In genomic region chr1:117061986-117062415, GRCh38 we compare ENCODE assay signal across 11 cellular contexts. TPM values are rescaled to one million over a fixed set of nuclear protein-coding genes. Genes with fewer than 3 reads are reported as not detected.
DNase-seq lines count a peak whose midpoint lies in the region; ATAC-seq and TF ChIP-seq lines count a peak whose summit lies in the region.
"Had no signal": no experiment of that assay in that cellular context is flagged by ENCODE, and none has a peak within 500 bp of the region (broad histone marks: within the 10 kb centered on the region; RNA-seq: fewer than 3 reads in every experiment).

No MANE protein-coding gene starts in this region.

- CTCF ChIA-PET in AG04450 (lab: Charles Lee) = interaction anchor here (0.8 to 1.7 kb wide), 7 partner anchors 9 to 223 kb away, joined by 3 to 19 read pairs (median 4); no protein-coding TSS in a partner anchor

- peak; percentile 33 for ATAC-seq in GM18873 (IDR thresholded peaks at IDR 0.05; ENCODE audit: low FRiP score, unreplicated experiment)
- no peak for ATAC-seq in GM21737 (IDR thresholded peaks at IDR 0.05; ENCODE audit: unreplicated experiment)
- ATAC-seq: naive thymus-derived CD4-positive, alpha-beta T cell had no signal

- H3K4me3 Mint-ChIP-seq in brain = peak overlapping the region in 3 of 5 experiments; percentile 8 to 61 (median 48)

- no peaks in the 10 kb centered on the region for H3K27me3 ChIP-seq in AG04450 (ENCODE audit: control insufficient read depth, insufficient read depth, low read length)
- H3K27me3 ChIP-seq: vagina had no signal

- H3K27ac ChIP-seq in AG04450 (ENCODE audit: low read depth, low read length) = no peak overlapping the region
- H3K27ac ChIP-seq: vagina had no signal

- H3K4me3 ChIP-seq in AG04450 (ENCODE audit: low read depth, low read length) = no peak overlapping the region
- H3K4me3 ChIP-seq: vagina had no signal

- no peaks in the 10 kb centered on the region for H3K36me3 Mint-ChIP-seq in brain

- POLR2A ChIA-PET in AG04450 (lab: Yijun Ruan, JAX) = no interaction called here

- H3K9me3 Mint-ChIP-seq in brain = no peaks in the 10 kb centered on the region

- DNase-seq in AG04450 (ENCODE audit: low read depth, low spot score) (peak; percentile 29), M059J (ENCODE audit: low read depth) (peak; percentile 86), HPDE6-E6E7 (ENCODE audit: extremely low spot score) (no peak), midbrain (lab: John Stamatoyannopoulos, UW) (no peak), NCI-H146 (lab: John Stamatoyannopoulos, UW) (no peak)
- DNase-seq: NCI-H187 treated with DMSO at 0.1 percent for 48 hours had no signal

- H3K9me3 ChIP-seq in AG04450 (ENCODE audit: control insufficient read depth, insufficient read depth, low read length) = no peaks in the 10 kb centered on the region
- H3K9me3 ChIP-seq: vagina had no signal

- H3K27ac Mint-ChIP-seq in brain = no peak overlapping the region

- H3K4me1 Mint-ChIP-seq in brain = peaks cover 29% of the 10 kb centered on the region

- TF ChIP-seq CTCF in AG04450 (IDR thresholded peaks at IDR 0.05; ENCODE audit: low read depth, low read length) (no peak), brain (conservative IDR thresholded peaks at IDR 0.05) (no peak)

- no peaks in the 10 kb centered on the region for H3K27me3 Mint-ChIP-seq in brain
- H3K27me3 Mint-ChIP-seq: naive thymus-derived CD4-positive, alpha-beta T cell had no signal

RNA-seq across cellular contexts. Expression of gene TTF2, which starts 1.9 kb away (rescaled TPM):
- 10.0 and 12.4 TPM in 2 replicates for polyA plus RNA-seq in AG04450 (2011; rRNA removed)
- polyA minus RNA-seq in AG04450 (2011; rRNA and poly(A)+ RNA removed) = 8.0 and 11.3 TPM in 2 replicates
- 19.8 and 44.0 TPM in 2 replicates for total RNA-seq in M059J (2014; rRNA removed; shearing (Covaris generic))
- 8.4 TPM for polyA plus RNA-seq in brain (ENCODE audit: insufficient read depth, low read depth, low replicate concordance)

RNA-seq across cellular contexts. Expression of gene TRIM45, which starts 59.5 kb away (rescaled TPM):
- polyA plus RNA-seq in AG04450 (2011; rRNA removed) = 3.5 and 4.8 TPM in 2 replicates
- polyA minus RNA-seq in AG04450 (2011; rRNA and poly(A)+ RNA removed) = 3.1 and 3.6 TPM in 2 replicates
- 1.5 and 4.2 TPM in 2 replicates for total RNA-seq in M059J (2014; rRNA removed; shearing (Covaris generic))
- polyA plus RNA-seq in brain (ENCODE audit: insufficient read depth, low read depth, low replicate concordance) = 5.0 TPM
- polyA plus RNA-seq: naive thymus-derived CD4-positive, alpha-beta T cell had no signal

Comparison
In these comparisons a context has a peak if more than half of its experiments do, and no peak if none do; other contexts are left out.
1. DNase-seq: peak in AG04450 (single experiment) and M059J (single experiment); none in HPDE6-E6E7 (single experiment), midbrain (single experiment) and NCI-H146 (single experiment).